In the genomic region with DNA sequence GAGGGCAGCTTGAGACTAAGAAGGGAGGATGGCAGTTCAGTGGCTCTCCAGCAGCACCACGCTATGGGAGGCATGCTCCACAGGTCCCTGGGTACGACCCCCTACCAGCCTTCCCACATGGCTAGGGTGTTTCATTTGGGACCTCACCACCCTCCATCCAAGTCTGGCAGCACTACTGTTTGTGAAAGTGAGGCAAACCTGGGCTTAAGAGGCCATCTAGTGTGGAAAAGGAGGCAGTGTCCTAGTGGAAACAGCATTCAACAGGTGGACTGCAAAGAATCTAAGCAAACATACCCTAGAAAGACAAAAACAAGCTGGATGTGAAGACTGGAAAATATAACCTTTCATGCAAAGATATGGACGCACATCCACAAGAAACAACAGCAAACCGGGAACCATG, we compare ENCODE assay signal across 9 cellular contexts. TPM values are rescaled to one million over a fixed set of nuclear protein-coding genes. Genes with fewer than 3 reads are reported as not detected.
DNase-seq lines count a peak whose midpoint lies in the region; ATAC-seq and TF ChIP-seq lines count a peak whose summit lies in the region.
"Had no signal": no experiment of that assay in that cellular context is flagged by ENCODE, and none has a peak within 500 bp of the region (broad histone marks: within the 10 kb centered on the region; RNA-seq: fewer than 3 reads in every experiment).

No MANE protein-coding gene starts in this region.

- TF ChIP-seq CTCF in GM23338 (conservative IDR thresholded peaks at IDR 0.05; ENCODE audit: low read depth in 2 of 2) (peak; percentile 83 to 97), cardiac muscle cell (IDR thresholded peaks at IDR 0.05; ENCODE audit: low read depth, low read length) (peak; percentile 47), GM10266 (IDR thresholded peaks at IDR 0.05; ENCODE audit: control insufficient read depth, insufficient read depth, low read depth, missing control alignments) (no peak)

- H3K79me2 ChIP-seq in GM23338 (replicated peaks; ENCODE audit: insufficient read depth): no peaks in the 10 kb centered on the region

- H3K27me3 ChIP-seq in GM23338 (ENCODE audit: insufficient read depth): no peaks in the 10 kb centered on the region
- H3K27me3 ChIP-seq in cardiac muscle cell: no peaks in the 10 kb centered on the region

- DNase-seq in A172 (ENCODE audit: low spot score): peak; percentile 32
- DNase-seq in GM23338 (ENCODE audit: low spot score): peak; percentile 82
- peak; percentile 59 for DNase-seq in SK-N-DZ (ENCODE audit: low spot score)
- DNase-seq in cardiac muscle cell (ENCODE audit: low read depth in 1 of 2, low spot score in 1 of 2): peak; percentile 36 to 58
- no peak for DNase-seq in DMS114 treated with DMSO at 0.1 percent for 48 hours (lab: John Stamatoyannopoulos, UW; ENCODE audit: unreplicated experiment)
- DNase-seq in GM10266 (ENCODE audit: extremely low spot score): no peak
- DNase-seq: activated naive CD4-positive, alpha-beta T cell treated with anti-CD3 and anti-CD28 coated beads, Interleukin-2, amount 10 ng/mL, durations not matched to agents 7 days and 5 days had no signal

- H3K27me3 Mint-ChIP-seq in GM23338 (ENCODE audit: insufficient read depth, low read depth, poor library complexity): peaks cover 5% of the 10 kb centered on the region

- H3K9me2 ChIP-seq in GM23338 (ENCODE audit: insufficient read depth): peaks cover 4% of the 10 kb centered on the region; the same call in 1 of the 2 replicates

- ATAC-seq in GM23338 (peak; percentile 85), HG02970 (IDR thresholded peaks at IDR 0.05; ENCODE audit: low FRiP score, unreplicated experiment) (no peak), HG02678 (IDR thresholded peaks at IDR 0.05; ENCODE audit: unreplicated experiment) (no peak)

- H3K4me1 ChIP-seq in GM23338 (ENCODE audit: insufficient read depth) (0 out of 2 replicates have a peak, but pooled peaks cover 11% of the 10 kb centered on the region), cardiac muscle cell (ENCODE audit: low read depth) (no peaks in the 10 kb centered on the region)

- no peaks in the 10 kb centered on the region for H3K9me3 ChIP-seq in cardiac muscle cell (ENCODE audit: low read depth)

- no peak overlapping the region for H3K4me2 ChIP-seq in GM23338

- H3K9me3 Mint-ChIP-seq in GM23338: peaks cover 13% of the 10 kb centered on the region
- H3K9me3 Mint-ChIP-seq: activated naive CD4-positive, alpha-beta T cell treated with anti-CD3 and anti-CD28 coated beads, Interleukin-2, amount 10 ng/mL, durations not matched to agents 7 days and 5 days had no signal

- 0 out of 2 replicates have a peak, but pooled peaks cover 4% of the 10 kb centered on the region for H3K36me3 ChIP-seq in GM23338 (ENCODE audit: insufficient read depth)
- no peaks in the 10 kb centered on the region for H3K36me3 ChIP-seq in cardiac muscle cell

- H3K4me3 ChIP-seq in GM23338 (no peak overlapping the region), cardiac muscle cell (no peak overlapping the region)

- no peaks in the 10 kb centered on the region for H3F3A ChIP-seq in GM23338 (replicated peaks; ENCODE audit: low read depth)

- peaks cover 11% of the 10 kb centered on the region; the same call in 2 of the 3 replicates for H3K36me3 Mint-ChIP-seq in GM23338 (ENCODE audit: low read depth)
- H3K36me3 Mint-ChIP-seq: activated naive CD4-positive, alpha-beta T cell treated with anti-CD3 and anti-CD28 coated beads, Interleukin-2, amount 10 ng/mL, durations not matched to agents 7 days and 5 days had no signal

- peaks cover 13% of the 10 kb centered on the region for H3K4me1 Mint-ChIP-seq in GM23338
- H3K4me1 Mint-ChIP-seq: activated naive CD4-positive, alpha-beta T cell treated with anti-CD3 and anti-CD28 coated beads, Interleukin-2, amount 10 ng/mL, durations not matched to agents 7 days and 5 days had no signal

- no peak overlapping the region for H3K27ac Mint-ChIP-seq in GM23338
- H3K27ac Mint-ChIP-seq: activated naive CD4-positive, alpha-beta T cell treated with anti-CD3 and anti-CD28 coated beads, Interleukin-2, amount 10 ng/mL, durations not matched to agents 7 days and 5 days had no signal

- H3K4me3 Mint-ChIP-seq in GM23338: no peak overlapping the region
- H3K4me3 Mint-ChIP-seq: activated naive CD4-positive, alpha-beta T cell treated with anti-CD3 and anti-CD28 coated beads, Interleukin-2, amount 10 ng/mL, durations not matched to agents 7 days and 5 days had no signal

- H2AFZ ChIP-seq in GM23338: no peak overlapping the region

- H4K20me1 ChIP-seq in GM23338 (replicated peaks; ENCODE audit: insufficient read depth): no peaks in the 10 kb centered on the region

- H3K27ac ChIP-seq in GM23338 (ENCODE audit: low read depth) (no peak overlapping the region), cardiac muscle cell (no peak overlapping the region)

TF ChIP-seq in GM23338, 12 proteins besides CTCF, POLR2A, EP300 and RAD21:
- no peak for TF ChIP-seq CREB1 (CRISPR knock-in tag; IDR thresholded peaks at IDR 0.05; ENCODE audit: low read depth)
- no peak for TF ChIP-seq POLR2AphosphoS5 (IDR thresholded peaks at IDR 0.05; ENCODE audit: low read depth)
- no peak for TF ChIP-seq STAT1 (IDR thresholded peaks at IDR 0.05; ENCODE audit: unreplicated experiment)

RNA-seq across cellular contexts. Expression of gene C5orf47, which starts 4.8 kb away (rescaled TPM):
- total RNA-seq in A172 (2014; rRNA removed; shearing (Covaris generic)): not detected in 2 replicates
- total RNA-seq in GM23338 (2014; rRNA removed; shearing (Covaris generic)): 0.63 and 1.0 TPM in 2 replicates
- polyA plus RNA-seq in GM23338 (2016; fragmentation: Nextera tagmentation; extraction: Ambion mirVana): 0.50 and 1.1 TPM in 2 replicates
- polyA plus RNA-seq in SK-N-DZ (2014; cell fraction: cytosol; rRNA removed): 0.26 TPM in 1 of 2 replicates, not detected in the other
- polyA plus RNA-seq in SK-N-DZ (2014; cell fraction: nucleus; rRNA removed): not detected in 2 replicates
- 0.57 TPM in 1 of 2 replicates, not detected in the other for total RNA-seq in cardiac muscle cell
- polyA plus RNA-seq in cardiac muscle cell: not detected in 2 replicates

Comparison
In these comparisons a context has a peak if more than half of its experiments do, and no peak if none do; other contexts are left out.
1. DNase-seq: peak in A172 (single experiment), GM23338 (single experiment), SK-N-DZ (single experiment) and cardiac muscle cell (2 of 2); none in DMS114 treated with DMSO at 0.1 percent for 48 hours (single experiment) and GM10266 (single experiment).